Comparison of ENCODE assay signal across 8 cellular contexts in the genomic region with DNA sequence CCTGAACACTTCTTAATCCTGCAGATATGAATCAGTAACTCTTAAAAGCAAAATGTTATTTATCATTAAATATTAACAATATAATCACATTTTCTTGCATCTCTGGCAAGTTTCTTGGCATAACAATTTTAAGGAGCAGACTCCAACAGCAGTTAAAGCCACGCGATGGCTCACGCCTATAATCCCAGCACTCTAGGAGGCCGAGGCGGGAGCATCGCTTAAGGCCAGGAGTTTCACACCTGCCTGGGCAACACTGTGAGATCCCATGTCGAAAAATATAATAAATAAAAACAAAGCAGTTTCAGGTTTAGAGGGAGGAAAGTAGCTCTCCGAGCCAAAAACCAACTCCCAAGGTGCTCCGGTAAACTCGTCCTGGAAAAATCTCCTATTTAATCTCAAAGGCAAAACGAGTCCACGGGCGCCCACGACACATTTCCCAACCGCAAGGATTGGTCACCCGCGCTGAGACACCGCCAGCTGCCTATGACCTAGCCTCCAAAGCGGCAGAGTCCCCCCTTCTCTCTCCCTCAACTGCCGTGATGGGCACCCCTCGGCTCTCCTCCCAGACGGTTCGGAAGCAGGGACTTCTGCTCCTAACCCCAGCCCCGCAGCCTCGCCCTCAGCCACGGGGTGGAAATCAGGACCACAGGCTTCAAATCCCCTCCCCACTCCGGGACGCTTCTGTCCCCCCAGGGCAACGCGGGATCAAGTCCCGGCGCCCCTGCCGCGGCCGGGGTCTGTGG. TPM values are rescaled to one million over a fixed set of nuclear protein-coding genes. Genes with fewer than 3 reads are reported as not detected.
DNase-seq lines count a peak whose midpoint lies in the region; ATAC-seq and TF ChIP-seq lines count a peak whose summit lies in the region.
"Not testable (repeated sequence)": the region's sequence is repeated elsewhere in the genome, so short reads cannot be mapped to it uniquely, and the experiment has no call there.

No MANE protein-coding gene starts in this region.

- TF ChIP-seq POLR2A in body of pancreas (IDR thresholded peaks at IDR 0.05); heart left ventricle (IDR thresholded peaks at IDR 0.05): not testable (repeated sequence)

- ATAC-seq in GM21717 (IDR thresholded peaks at IDR 0.05; ENCODE audit: unreplicated experiment) (peak; percentile 33), body of pancreas (peak; percentile 49), heart left ventricle (peak; percentile 32 to 56 (median 36))
- not testable (repeated sequence) for ATAC-seq in T-helper 17 cell; naive thymus-derived CD4-positive, alpha-beta T cell
- peak; percentile 37 for ATAC-seq in stimulated activated naive CD8-positive, alpha-beta T cell treated with anti-CD3 and anti-CD28 coated beads, Interleukin-15, Interleukin-2, amounts not matched to agents 100 U/mL and 50 U/mL, for 24 hours

- H3K9me3 Mint-ChIP-seq in naive thymus-derived CD4-positive, alpha-beta T cell: not testable (repeated sequence)

- not testable (repeated sequence) for TF ChIP-seq CTCF in HL-60 (IDR thresholded peaks at IDR 0.05; ENCODE audit: insufficient read depth, low read length); body of pancreas (IDR thresholded peaks at IDR 0.05); heart left ventricle (IDR thresholded peaks at IDR 0.05)

- intact Hi-C loops in body of pancreas (cut with DNase I): not testable (repeated sequence)
- intact Hi-C loops in heart left ventricle (cut with DNase I): loop anchor here in 1 of 10 donors (5.0 kb wide), 1 partner anchor 36 kb away; the partner anchor contains the start of gene KCTD7
- intact Hi-C loops in naive thymus-derived CD4-positive, alpha-beta T cell (cut with micrococcal nuclease): loop anchor here in 1 of 2 donors (10.0 kb wide), 2 partner anchors 404 to 714 kb away; partner anchors contain the start of genes SBDS and TYW1

- H3K27me3 Mint-ChIP-seq in T-helper 17 cell; naive thymus-derived CD4-positive, alpha-beta T cell: not testable (repeated sequence)

- H3K4me3 Mint-ChIP-seq in T-helper 17 cell: peak overlapping the region; percentile 96
- peak overlapping the region; percentile 95 to 99 (median 98) for H3K4me3 Mint-ChIP-seq in naive thymus-derived CD4-positive, alpha-beta T cell

- peak; percentile 39 for DNase-seq in CD1c-positive myeloid dendritic cell (ENCODE audit: extremely low spot score)
- peak in 1 of 2 experiments; percentile 4 for DNase-seq in HL-60 (ENCODE audit: low read depth in 1 of 2, low spot score in 1 of 2)
- peak in 2 of 3 donors; percentile 9 to 14 for DNase-seq in T-helper 17 cell
- DNase-seq in body of pancreas: peak in 3 of 4 donors; percentile 13 to 31 (median 19)
- peak in 1 of 5 donors; percentile 12 for DNase-seq in heart left ventricle
- DNase-seq in naive thymus-derived CD4-positive, alpha-beta T cell: peak in 2 of 9 donors; percentile 3 to 5
- peak; percentile 33 for DNase-seq in stimulated activated naive CD8-positive, alpha-beta T cell treated with anti-CD3 and anti-CD28 coated beads, Interleukin-15, Interleukin-2, amounts not matched to agents 100 U/mL and 50 U/mL, for 24 hours

- H3K27ac Mint-ChIP-seq in T-helper 17 cell: peak overlapping the region; percentile 91
- peak overlapping the region; percentile 8 to 99 (median 96) for H3K27ac Mint-ChIP-seq in naive thymus-derived CD4-positive, alpha-beta T cell

- not testable (repeated sequence) for H3K27me3 ChIP-seq in HL-60 (ENCODE audit: insufficient read depth, poor library complexity, severe bottlenecking); body of pancreas; heart left ventricle; naive thymus-derived CD4-positive, alpha-beta T cell (ENCODE audit: control insufficient read depth in 2 of 2, insufficient read depth in 2 of 2, low read length in 2 of 2)

- H3K27ac ChIP-seq in HL-60 (replicated peaks) (peak overlapping the region; percentile 77), body of pancreas (peak overlapping the region; percentile 76 to 97 (median 94)), heart left ventricle (peak overlapping the region; percentile 82 to 97 (median 93))
- peak overlapping the region; percentile 82 for H3K27ac ChIP-seq in naive thymus-derived CD4-positive, alpha-beta T cell (ENCODE audit: low read depth, low read length)

- not testable (repeated sequence) for H3K9me3 ChIP-seq in T-helper 17 cell (ENCODE audit: control insufficient read depth, low read length, poor library complexity, severe bottlenecking); body of pancreas; heart left ventricle; naive thymus-derived CD4-positive, alpha-beta T cell (ENCODE audit: control insufficient read depth in 2 of 3, low read length in 3 of 3)

- H3K36me3 ChIP-seq in body of pancreas (replicated peaks in 1 of 2; ENCODE audit: insufficient read depth in 1 of 2, low read depth in 2 of 2); heart left ventricle; naive thymus-derived CD4-positive, alpha-beta T cell (ENCODE audit: control insufficient read depth in 2 of 3, insufficient read depth in 3 of 3, low read length in 3 of 3): not testable (repeated sequence)

- CTCF ChIA-PET in naive thymus-derived CD4-positive, alpha-beta T cell (lab: Charles Lee): not testable (repeated sequence)

- H3K36me3 Mint-ChIP-seq in T-helper 17 cell (ENCODE audit: low read depth); naive thymus-derived CD4-positive, alpha-beta T cell: not testable (repeated sequence)

- H3K4me1 ChIP-seq in body of pancreas: peaks cover 45% of the 10 kb centered on the region
- H3K4me1 ChIP-seq in heart left ventricle: peaks cover 0 to 45% (median 24%) of the 10 kb centered on the region in 12 donors
- H3K4me1 ChIP-seq in naive thymus-derived CD4-positive, alpha-beta T cell (ENCODE audit: control insufficient read depth in 2 of 2, insufficient read depth in 2 of 2, low read length in 2 of 2): peaks cover 8 to 16% of the 10 kb centered on the region in 2 donors

- H3K4me3 ChIP-seq in HL-60 (replicated peaks; ENCODE audit: insufficient read depth, low read length): peak overlapping the region; percentile 73
- peak overlapping the region; percentile 82 to 95 for H3K4me3 ChIP-seq in body of pancreas
- peak overlapping the region; percentile 57 to 98 (median 91) for H3K4me3 ChIP-seq in heart left ventricle
- H3K4me3 ChIP-seq in naive thymus-derived CD4-positive, alpha-beta T cell (ENCODE audit: low read length): peak overlapping the region; percentile 88

- 1 to 4% methylated on average over 35 of the region's 35 CpGs for WGBS in body of pancreas, 2 donors
- 2 to 6% (median 4%) methylated on average over 23 to 35 of the region's 35 CpGs for WGBS in heart left ventricle, 4 donors

- POLR2A ChIA-PET in naive thymus-derived CD4-positive, alpha-beta T cell (lab: Charles Lee): interaction anchor here (1.4 to 1.5 kb wide), 2 partner anchors 38 to 63 kb away, joined by 3 to 8 read pairs; partner anchors contain the start of gene KCTD7

- peaks cover 38% of the 10 kb centered on the region for H3K4me1 Mint-ChIP-seq in T-helper 17 cell
- H3K4me1 Mint-ChIP-seq in naive thymus-derived CD4-positive, alpha-beta T cell: peaks cover 37 to 77% (median 59%) of the 10 kb centered on the region in 7 donors

RNA-seq across cellular contexts. Expression of gene KCTD7, which starts 37.5 kb away (rescaled TPM):
- total RNA-seq in T-helper 17 cell: 10 to 100 TPM; 27.0 to 32.2 TPM
- total RNA-seq in body of pancreas: 10 to 100 TPM in 1 of 2 donors, 1 to 10 TPM in 1; 5.7 to 16.5 TPM
- total RNA-seq in heart left ventricle: 10 to 100 TPM in 5 of 9 donors, 1 to 10 TPM in 4; 4.1 to 13.9 (median 11.0) TPM
- 10 to 100 TPM in 1 of 2 donors, 1 to 10 TPM in 1; 5.8 to 12.6 TPM for polyA plus RNA-seq in heart left ventricle
- total RNA-seq in naive thymus-derived CD4-positive, alpha-beta T cell: 10 to 100 TPM; 22.9 to 43.6 (median 33.8) TPM
- 10 to 100 TPM; 10.4 to 14.4 TPM for polyA plus RNA-seq in naive thymus-derived CD4-positive, alpha-beta T cell
